In genomic region chr15:69576948-69577351, GRCh38 we compare ENCODE assay signal across 1 cellular context.
TF ChIP-seq lines count a peak whose summit lies in the region.

No MANE protein-coding gene starts in this region.

TF ChIP-seq in HepG2, 621 proteins besides CTCF, POLR2A, EP300 and RAD21 (continues in another document):
- TF ChIP-seq, protein P1, sequence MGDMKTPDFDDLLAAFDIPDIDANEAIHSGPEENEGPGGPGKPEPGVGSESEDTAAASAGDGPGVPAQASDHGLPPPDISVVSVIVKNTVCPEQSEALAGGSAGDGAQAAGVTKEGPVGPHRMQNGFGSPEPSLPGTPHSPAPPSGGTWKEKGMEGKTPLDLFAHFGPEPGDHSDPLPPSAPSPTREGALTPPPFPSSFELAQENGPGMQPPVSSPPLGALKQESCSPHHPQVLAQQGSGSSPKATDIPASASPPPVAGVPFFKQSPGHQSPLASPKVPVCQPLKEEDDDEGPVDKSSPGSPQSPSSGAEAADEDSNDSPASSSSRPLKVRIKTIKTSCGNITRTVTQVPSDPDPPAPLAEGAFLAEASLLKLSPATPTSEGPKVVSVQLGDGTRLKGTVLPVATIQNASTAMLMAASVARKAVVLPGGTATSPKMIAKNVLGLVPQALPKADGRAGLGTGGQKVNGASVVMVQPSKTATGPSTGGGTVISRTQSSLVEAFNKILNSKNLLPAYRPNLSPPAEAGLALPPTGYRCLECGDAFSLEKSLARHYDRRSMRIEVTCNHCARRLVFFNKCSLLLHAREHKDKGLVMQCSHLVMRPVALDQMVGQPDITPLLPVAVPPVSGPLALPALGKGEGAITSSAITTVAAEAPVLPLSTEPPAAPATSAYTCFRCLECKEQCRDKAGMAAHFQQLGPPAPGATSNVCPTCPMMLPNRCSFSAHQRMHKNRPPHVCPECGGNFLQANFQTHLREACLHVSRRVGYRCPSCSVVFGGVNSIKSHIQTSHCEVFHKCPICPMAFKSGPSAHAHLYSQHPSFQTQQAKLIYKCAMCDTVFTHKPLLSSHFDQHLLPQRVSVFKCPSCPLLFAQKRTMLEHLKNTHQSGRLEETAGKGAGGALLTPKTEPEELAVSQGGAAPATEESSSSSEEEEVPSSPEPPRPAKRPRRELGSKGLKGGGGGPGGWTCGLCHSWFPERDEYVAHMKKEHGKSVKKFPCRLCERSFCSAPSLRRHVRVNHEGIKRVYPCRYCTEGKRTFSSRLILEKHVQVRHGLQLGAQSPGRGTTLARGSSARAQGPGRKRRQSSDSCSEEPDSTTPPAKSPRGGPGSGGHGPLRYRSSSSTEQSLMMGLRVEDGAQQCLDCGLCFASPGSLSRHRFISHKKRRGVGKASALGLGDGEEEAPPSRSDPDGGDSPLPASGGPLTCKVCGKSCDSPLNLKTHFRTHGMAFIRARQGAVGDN (CRISPR knock-in tag; IDR thresholded peaks at IDR 0.05), result no peak
- TF ChIP-seq RARA (CRISPR knock-in tag; IDR thresholded peaks at IDR 0.05) (peak; percentile 88), FOSL1 (CRISPR knock-in tag; IDR thresholded peaks at IDR 0.05; ENCODE audit: borderline replicate concordance) (no peak), CENPT (CRISPR knock-in tag; IDR thresholded peaks at IDR 0.05; ENCODE audit: low read depth) (no peak), FOXA3 (CRISPR knock-in tag; IDR thresholded peaks at IDR 0.05) (peak; percentile 23; the same call in 1 of the 2 replicates), ZNF749 (CRISPR knock-in tag; IDR thresholded peaks at IDR 0.05; ENCODE audit: borderline replicate concordance) (no peak), SIN3A (IDR thresholded peaks at IDR 0.05; ENCODE audit: borderline replicate concordance, low read depth, low read length) (no peak), MNT (IDR thresholded peaks at IDR 0.05) (no peak), HHEX (CRISPR knock-in tag; IDR thresholded peaks at IDR 0.05) (peak; percentile 90), ASH2L (IDR thresholded peaks at IDR 0.05; ENCODE audit: insufficient read length, low read depth, low read length) (no peak), FOXA1 (IDR thresholded peaks at IDR 0.05) (no peak), FOXA1 (CRISPR knock-in tag; IDR thresholded peaks at IDR 0.05) (0 out of 2 replicates have a peak, but pooled peaks have one; percentile 40), SKI (IDR thresholded peaks at IDR 0.05; ENCODE audit: partially characterized antibody) (peak; percentile 22), SUZ12 (IDR thresholded peaks at IDR 0.05; ENCODE audit: low read depth, low read length) (no peak), NFATC3 (CRISPR knock-in tag; IDR thresholded peaks at IDR 0.05) (no peak), ZNF704 (CRISPR knock-in tag; IDR thresholded peaks at IDR 0.05; ENCODE audit: borderline replicate concordance) (no peak), NFYC (CRISPR knock-in tag; IDR thresholded peaks at IDR 0.05) (no peak), RFXANK (CRISPR knock-in tag; IDR thresholded peaks at IDR 0.05) (no peak), ZKSCAN8 (CRISPR knock-in tag; IDR thresholded peaks at IDR 0.05; ENCODE audit: borderline replicate concordance) (no peak), ZNF263 (CRISPR knock-in tag; IDR thresholded peaks at IDR 0.05) (no peak), BRD4 (CRISPR knock-in tag; IDR thresholded peaks at IDR 0.05) (no peak), AFF4 (CRISPR knock-in tag; IDR thresholded peaks at IDR 0.05) (no peak), ZBTB7A (CRISPR knock-in tag; IDR thresholded peaks at IDR 0.05) (no peak), ZFP82 (CRISPR knock-in tag; IDR thresholded peaks at IDR 0.05; ENCODE audit: borderline replicate concordance) (no peak), ZNF333 (CRISPR knock-in tag; IDR thresholded peaks at IDR 0.05; ENCODE audit: borderline replicate concordance) (no peak), ZNF230 (CRISPR knock-in tag; IDR thresholded peaks at IDR 0.05) (no peak), ZSCAN20 (CRISPR knock-in tag; IDR thresholded peaks at IDR 0.05; ENCODE audit: borderline replicate concordance) (no peak), YEATS4 (CRISPR knock-in tag; IDR thresholded peaks at IDR 0.05; ENCODE audit: borderline replicate concordance) (no peak), NR2F6 (IDR thresholded peaks at IDR 0.05) (peak; percentile 64), NR2F6 (CRISPR knock-in tag; IDR thresholded peaks at IDR 0.05) (no peak), SP140L (CRISPR knock-in tag; IDR thresholded peaks at IDR 0.05; ENCODE audit: borderline replicate concordance) (no peak), NR2F2 (IDR thresholded peaks at IDR 0.05; ENCODE audit: borderline replicate concordance, low read depth) (peak; percentile 73; the same call in 1 of the 2 replicates)
- TF ChIP-seq, protein P2, sequence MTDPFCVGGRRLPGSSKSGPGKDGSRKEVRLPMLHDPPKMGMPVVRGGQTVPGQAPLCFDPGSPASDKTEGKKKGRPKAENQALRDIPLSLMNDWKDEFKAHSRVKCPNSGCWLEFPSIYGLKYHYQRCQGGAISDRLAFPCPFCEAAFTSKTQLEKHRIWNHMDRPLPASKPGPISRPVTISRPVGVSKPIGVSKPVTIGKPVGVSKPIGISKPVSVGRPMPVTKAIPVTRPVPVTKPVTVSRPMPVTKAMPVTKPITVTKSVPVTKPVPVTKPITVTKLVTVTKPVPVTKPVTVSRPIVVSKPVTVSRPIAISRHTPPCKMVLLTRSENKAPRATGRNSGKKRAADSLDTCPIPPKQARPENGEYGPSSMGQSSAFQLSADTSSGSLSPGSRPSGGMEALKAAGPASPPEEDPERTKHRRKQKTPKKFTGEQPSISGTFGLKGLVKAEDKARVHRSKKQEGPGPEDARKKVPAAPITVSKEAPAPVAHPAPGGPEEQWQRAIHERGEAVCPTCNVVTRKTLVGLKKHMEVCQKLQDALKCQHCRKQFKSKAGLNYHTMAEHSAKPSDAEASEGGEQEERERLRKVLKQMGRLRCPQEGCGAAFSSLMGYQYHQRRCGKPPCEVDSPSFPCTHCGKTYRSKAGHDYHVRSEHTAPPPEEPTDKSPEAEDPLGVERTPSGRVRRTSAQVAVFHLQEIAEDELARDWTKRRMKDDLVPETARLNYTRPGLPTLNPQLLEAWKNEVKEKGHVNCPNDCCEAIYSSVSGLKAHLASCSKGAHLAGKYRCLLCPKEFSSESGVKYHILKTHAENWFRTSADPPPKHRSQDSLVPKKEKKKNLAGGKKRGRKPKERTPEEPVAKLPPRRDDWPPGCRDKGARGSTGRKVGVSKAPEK (CRISPR knock-in tag; IDR thresholded peaks at IDR 0.05; ENCODE audit: borderline replicate concordance), result 0 out of 2 replicates have a peak, but pooled peaks have one; percentile 44
- TF ChIP-seq, protein P3, sequence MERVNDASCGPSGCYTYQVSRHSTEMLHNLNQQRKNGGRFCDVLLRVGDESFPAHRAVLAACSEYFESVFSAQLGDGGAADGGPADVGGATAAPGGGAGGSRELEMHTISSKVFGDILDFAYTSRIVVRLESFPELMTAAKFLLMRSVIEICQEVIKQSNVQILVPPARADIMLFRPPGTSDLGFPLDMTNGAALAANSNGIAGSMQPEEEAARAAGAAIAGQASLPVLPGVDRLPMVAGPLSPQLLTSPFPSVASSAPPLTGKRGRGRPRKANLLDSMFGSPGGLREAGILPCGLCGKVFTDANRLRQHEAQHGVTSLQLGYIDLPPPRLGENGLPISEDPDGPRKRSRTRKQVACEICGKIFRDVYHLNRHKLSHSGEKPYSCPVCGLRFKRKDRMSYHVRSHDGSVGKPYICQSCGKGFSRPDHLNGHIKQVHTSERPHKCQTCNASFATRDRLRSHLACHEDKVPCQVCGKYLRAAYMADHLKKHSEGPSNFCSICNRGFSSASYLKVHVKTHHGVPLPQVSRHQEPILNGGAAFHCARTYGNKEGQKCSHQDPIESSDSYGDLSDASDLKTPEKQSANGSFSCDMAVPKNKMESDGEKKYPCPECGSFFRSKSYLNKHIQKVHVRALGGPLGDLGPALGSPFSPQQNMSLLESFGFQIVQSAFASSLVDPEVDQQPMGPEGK (CRISPR knock-in tag; IDR thresholded peaks at IDR 0.05), result no peak
- TF ChIP-seq, protein P4, sequence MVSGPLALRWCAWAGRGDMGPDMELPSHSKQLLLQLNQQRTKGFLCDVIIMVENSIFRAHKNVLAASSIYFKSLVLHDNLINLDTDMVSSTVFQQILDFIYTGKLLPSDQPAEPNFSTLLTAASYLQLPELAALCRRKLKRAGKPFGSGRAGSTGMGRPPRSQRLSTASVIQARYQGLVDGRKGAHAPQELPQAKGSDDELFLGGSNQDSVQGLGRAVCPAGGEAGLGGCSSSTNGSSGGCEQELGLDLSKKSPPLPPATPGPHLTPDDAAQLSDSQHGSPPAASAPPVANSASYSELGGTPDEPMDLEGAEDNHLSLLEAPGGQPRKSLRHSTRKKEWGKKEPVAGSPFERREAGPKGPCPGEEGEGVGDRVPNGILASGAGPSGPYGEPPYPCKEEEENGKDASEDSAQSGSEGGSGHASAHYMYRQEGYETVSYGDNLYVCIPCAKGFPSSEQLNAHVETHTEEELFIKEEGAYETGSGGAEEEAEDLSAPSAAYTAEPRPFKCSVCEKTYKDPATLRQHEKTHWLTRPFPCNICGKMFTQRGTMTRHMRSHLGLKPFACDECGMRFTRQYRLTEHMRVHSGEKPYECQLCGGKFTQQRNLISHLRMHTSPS (CRISPR knock-in tag; IDR thresholded peaks at IDR 0.05; ENCODE audit: low read depth), result no peak
- TF ChIP-seq, protein P5, sequence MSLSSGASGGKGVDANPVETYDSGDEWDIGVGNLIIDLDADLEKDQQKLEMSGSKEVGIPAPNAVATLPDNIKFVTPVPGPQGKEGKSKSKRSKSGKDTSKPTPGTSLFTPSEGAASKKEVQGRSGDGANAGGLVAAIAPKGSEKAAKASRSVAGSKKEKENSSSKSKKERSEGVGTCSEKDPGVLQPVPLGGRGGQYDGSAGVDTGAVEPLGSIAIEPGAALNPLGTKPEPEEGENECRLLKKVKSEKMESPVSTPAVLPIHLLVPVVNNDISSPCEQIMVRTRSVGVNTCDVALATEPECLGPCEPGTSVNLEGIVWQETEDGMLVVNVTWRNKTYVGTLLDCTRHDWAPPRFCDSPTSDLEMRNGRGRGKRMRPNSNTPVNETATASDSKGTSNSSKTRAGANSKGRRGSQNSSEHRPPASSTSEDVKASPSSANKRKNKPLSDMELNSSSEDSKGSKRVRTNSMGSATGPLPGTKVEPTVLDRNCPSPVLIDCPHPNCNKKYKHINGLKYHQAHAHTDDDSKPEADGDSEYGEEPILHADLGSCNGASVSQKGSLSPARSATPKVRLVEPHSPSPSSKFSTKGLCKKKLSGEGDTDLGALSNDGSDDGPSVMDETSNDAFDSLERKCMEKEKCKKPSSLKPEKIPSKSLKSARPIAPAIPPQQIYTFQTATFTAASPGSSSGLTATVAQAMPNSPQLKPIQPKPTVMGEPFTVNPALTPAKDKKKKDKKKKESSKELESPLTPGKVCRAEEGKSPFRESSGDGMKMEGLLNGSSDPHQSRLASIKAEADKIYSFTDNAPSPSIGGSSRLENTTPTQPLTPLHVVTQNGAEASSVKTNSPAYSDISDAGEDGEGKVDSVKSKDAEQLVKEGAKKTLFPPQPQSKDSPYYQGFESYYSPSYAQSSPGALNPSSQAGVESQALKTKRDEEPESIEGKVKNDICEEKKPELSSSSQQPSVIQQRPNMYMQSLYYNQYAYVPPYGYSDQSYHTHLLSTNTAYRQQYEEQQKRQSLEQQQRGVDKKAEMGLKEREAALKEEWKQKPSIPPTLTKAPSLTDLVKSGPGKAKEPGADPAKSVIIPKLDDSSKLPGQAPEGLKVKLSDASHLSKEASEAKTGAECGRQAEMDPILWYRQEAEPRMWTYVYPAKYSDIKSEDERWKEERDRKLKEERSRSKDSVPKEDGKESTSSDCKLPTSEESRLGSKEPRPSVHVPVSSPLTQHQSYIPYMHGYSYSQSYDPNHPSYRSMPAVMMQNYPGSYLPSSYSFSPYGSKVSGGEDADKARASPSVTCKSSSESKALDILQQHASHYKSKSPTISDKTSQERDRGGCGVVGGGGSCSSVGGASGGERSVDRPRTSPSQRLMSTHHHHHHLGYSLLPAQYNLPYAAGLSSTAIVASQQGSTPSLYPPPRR (CRISPR knock-in tag; IDR thresholded peaks at IDR 0.05; ENCODE audit: borderline replicate concordance), result peak; percentile 82
